ENCODE assay signal across 1 cellular context in genomic region chr10:117373848-117374505, GRCh38.
TF ChIP-seq lines count a peak whose summit lies in the region.

No MANE protein-coding gene starts in this region.

TF ChIP-seq in PFSK-1, 5 proteins besides CTCF, POLR2A, EP300 and RAD21 (continued from another document):
- TF ChIP-seq REST (IDR thresholded peaks at IDR 0.05; ENCODE audit: insufficient read depth in 1 of 2, low read depth in 2 of 2, low read length in 2 of 2) (peak; percentile 43 to 73; a peak in 2 of 4 replicates), SIN3A (IDR thresholded peaks at IDR 0.05; ENCODE audit: borderline replicate concordance, insufficient read depth, low read length) (0 out of 2 replicates have a peak, but pooled peaks have one; percentile 63), TAF1 (IDR thresholded peaks at IDR 0.05; ENCODE audit: borderline replicate concordance, insufficient read depth, low read length) (no peak), FOXP2 (optimal IDR thresholded peaks at IDR 0.05; ENCODE audit: borderline replicate concordance, extremely low read depth, extremely low read length, insufficient read depth) (no peak)
